In genomic region chr12:52951640-52952039, GRCh38 we compare ENCODE assay signal across 1 cellular context.
TF ChIP-seq lines count a peak whose summit lies in the region.

No MANE protein-coding gene starts in this region.

TF ChIP-seq in GM23338, 12 proteins besides CTCF, POLR2A, EP300 and RAD21 (continued from another document):
- TF ChIP-seq REST (IDR thresholded peaks at IDR 0.05; ENCODE audit: unreplicated experiment) (no peak), ETS1 (IDR thresholded peaks at IDR 0.05) (no peak), ZNF331 (CRISPR knock-in tag; IDR thresholded peaks at IDR 0.05; ENCODE audit: low read depth) (no peak), NANOG (IDR thresholded peaks at IDR 0.05; ENCODE audit: borderline replicate concordance) (no peak), POLR2AphosphoS5 (IDR thresholded peaks at IDR 0.05; ENCODE audit: low read depth) (no peak), EZH2phosphoT487 (IDR thresholded peaks at IDR 0.05; ENCODE audit: unreplicated experiment) (no peak), ZNF114 (CRISPR knock-in tag; IDR thresholded peaks at IDR 0.05) (no peak), ZNF462 (CRISPR knock-in tag; IDR thresholded peaks at IDR 0.05) (no peak), JUNB (IDR thresholded peaks at IDR 0.05; ENCODE audit: unreplicated experiment) (no peak), STAT1 (IDR thresholded peaks at IDR 0.05; ENCODE audit: unreplicated experiment) (no peak)
